ENCODE assay signal across 18 cellular contexts in genomic region chr1:39762550-39763540, GRCh38. TPM values are rescaled to one million over a fixed set of nuclear protein-coding genes. Genes with fewer than 3 reads are reported as not detected.
DNase-seq lines count a peak whose midpoint lies in the region; ATAC-seq, FAIRE-seq and TF ChIP-seq lines count a peak whose summit lies in the region.
"Had no signal": no experiment of that assay in that cellular context is flagged by ENCODE, and none has a peak within 500 bp of the region (broad histone marks: within the 10 kb centered on the region; RNA-seq: fewer than 3 reads in every experiment).

No MANE protein-coding gene starts in this region.

- no peaks in the 10 kb centered on the region for H3K79me1 ChIP-seq in neuronal stem cell (ENCODE audit: low read depth, low read length)

- H3K23ac ChIP-seq in neuronal stem cell (ENCODE audit: low read depth, low read length, poor library complexity): no peak overlapping the region

- 79% methylated on average over 29 of the region's 30 CpGs for WGBS in GM12878 (ENCODE audit: insufficient coverage, insufficient replicate concordance, low lambda C conversion rate, missing lambda C conversion rate)
- no CpG with 5 or more reads among the region's 30 CpGs for WGBS in neuronal stem cell (ENCODE audit: extremely low coverage in 2 of 2, insufficient read length in 2 of 2, insufficient replicate concordance in 1 of 2), 2 donors

- H3K4me3 ChIP-seq in GM12878 (no peak overlapping the region), neuronal stem cell (ENCODE audit: low read length in 2 of 2) (no peak overlapping the region)

- CTCF ChIA-PET in GM12878 (lab: Yijun Ruan, JAX): no interaction called here

- no peak overlapping the region for H3K4me3 Mint-ChIP-seq in glutamatergic neuron (ENCODE audit: unreplicated experiment)
- H3K4me3 Mint-ChIP-seq: CD4-positive, alpha-beta T cell; H9 had no signal

- H3K4ac ChIP-seq in neuronal stem cell (ENCODE audit: low read length): no peak overlapping the region

- H3K14ac ChIP-seq in neuronal stem cell (ENCODE audit: low read length): no peak overlapping the region

- H2BK12ac ChIP-seq in neuronal stem cell (ENCODE audit: low read length): no peak overlapping the region

- TF ChIP-seq RAD21 in GM12878 (IDR thresholded peaks at IDR 0.05; ENCODE audit: insufficient read depth, low read depth, low read length): no peak

- no peak overlapping the region for H2BK15ac ChIP-seq in neuronal stem cell (ENCODE audit: low read length)

- in situ Hi-C loops in GM12878 (cut with MboI): no loop called here

- H2AK5ac ChIP-seq in neuronal stem cell (ENCODE audit: low read depth, low read length): no peak overlapping the region

- H2BK5ac ChIP-seq in neuronal stem cell (ENCODE audit: low read length): no peak overlapping the region

- H3K27ac ChIP-seq in GM12878 (ENCODE audit: control insufficient read depth, insufficient read depth) (no peak overlapping the region), neuronal stem cell (replicated peaks; ENCODE audit: low read length) (no peak overlapping the region)
- H3K27ac ChIP-seq: C4-2B had no signal

- no peaks in the 10 kb centered on the region for H3K9me3 ChIP-seq in GM12878 (replicated peaks; ENCODE audit: control insufficient read depth, insufficient read depth, low read length)
- peaks cover 0 to 4% of the 10 kb centered on the region in 2 donors for H3K9me3 ChIP-seq in neuronal stem cell (replicated peaks in 1 of 2; ENCODE audit: control insufficient read depth in 2 of 2, insufficient read depth in 1 of 2, low read depth in 1 of 2, low read length in 2 of 2)
- H3K9me3 ChIP-seq: Caco-2 had no signal

- H3K27me3 ChIP-seq in GM12878 (replicated peaks in 1 of 2; ENCODE audit: control insufficient read depth in 2 of 2, insufficient read depth in 2 of 2, low read length in 1 of 2) (no peaks in the 10 kb centered on the region), neuronal stem cell (ENCODE audit: control insufficient read depth in 3 of 3, insufficient read depth in 3 of 3, low read depth in 1 of 3, low read length in 3 of 3) (no peaks in the 10 kb centered on the region)

- FAIRE-seq in GM12878 (lab: Jason Lieb, UNC) (no peak), GM12891 (lab: Jason Lieb, UNC) (no peak)
- FAIRE-seq: A204.1, D721Med, G401.6, H1 had no signal

- DNase-seq in GM12878 (ENCODE audit: low read depth, low spot score) (no peak), glutamatergic neuron (no peak), neuronal stem cell (ENCODE audit: low spot score) (no peak), NCI-H2171 (lab: John Stamatoyannopoulos, UW) (no peak), HUDEP-2 (lab: John Stamatoyannopoulos, UW; ENCODE audit: unreplicated experiment in 76 of 76) (no peak), GM12891 (ENCODE audit: insufficient read length, low spot score) (no peak)
- DNase-seq: ACHN; AML-193; Caco-2; CD4-positive, alpha-beta T cell; H9; IMR-90; KBM-7 had no signal

- peaks cover 1% of the 10 kb centered on the region for H3K9me3 Mint-ChIP-seq in glutamatergic neuron (ENCODE audit: unreplicated experiment)
- H3K9me3 Mint-ChIP-seq: CD4-positive, alpha-beta T cell had no signal

- H4K20me1 ChIP-seq in GM12878 (ENCODE audit: control insufficient read depth, insufficient read depth): no peaks in the 10 kb centered on the region

- BruUV-seq in GM12878 (replicated peaks; lab: Mats Ljungman, UMichigan): no TSS peak

- TF ChIP-seq POLR2A in GM12878 (IDR thresholded peaks at IDR 0.05; ENCODE audit: low read depth, low read length): 0 out of 2 replicates have a peak, but pooled peaks have one; percentile 22
- TF ChIP-seq POLR2A in GM12891 (IDR thresholded peaks at IDR 0.05; ENCODE audit: low read depth, low read length): no peak

- H3K4me1 Mint-ChIP-seq in glutamatergic neuron (ENCODE audit: low read depth, unreplicated experiment): no peaks in the 10 kb centered on the region
- H3K4me1 Mint-ChIP-seq: H9 had no signal

- no peaks in the 10 kb centered on the region for H3K27me3 Mint-ChIP-seq in glutamatergic neuron (ENCODE audit: unreplicated experiment)
- H3K27me3 Mint-ChIP-seq: CD4-positive, alpha-beta T cell had no signal

- H2AFZ ChIP-seq in GM12878 (ENCODE audit: control insufficient read depth, low read depth, low read length) (no peak overlapping the region), neuronal stem cell (ENCODE audit: low read length) (no peak overlapping the region)

- RAD21 ChIA-PET in GM12878 (lab: Charles Lee; ENCODE audit: unreplicated experiment): no interaction called here

- H3K9ac ChIP-seq in GM12878 (ENCODE audit: control insufficient read depth, insufficient read depth, low read length): no peak overlapping the region
- no peak overlapping the region for H3K9ac ChIP-seq in neuronal stem cell (ENCODE audit: low read depth, low read length, poor library complexity)

- H4K8ac ChIP-seq in neuronal stem cell (ENCODE audit: low read depth, low read length): peak overlapping the region; percentile 48

- peaks cover 7% of the 10 kb centered on the region for H3K36me3 Mint-ChIP-seq in glutamatergic neuron (ENCODE audit: unreplicated experiment)

- TF ChIP-seq CTCF in GM12878 (IDR thresholded peaks at IDR 0.05 in 2 of 3, conservative IDR thresholded peaks at IDR 0.05 in 1 of 3; ENCODE audit: control insufficient read depth in 2 of 3, extremely low read depth in 1 of 3, insufficient read depth in 1 of 3, low read depth in 3 of 3, low read length in 3 of 3): no peak
- no peak for TF ChIP-seq CTCF in glutamatergic neuron (IDR thresholded peaks at IDR 0.05; ENCODE audit: partially characterized antibody, unreplicated experiment)

- no peaks in the 10 kb centered on the region for H3K79me2 ChIP-seq in GM12878 (ENCODE audit: control insufficient read depth, insufficient read depth, low read length)

- H4K91ac ChIP-seq in neuronal stem cell (ENCODE audit: low read depth, low read length, poor library complexity): no peak overlapping the region

- SMC1A ChIA-PET in GM12878 (lab: Charles Lee; ENCODE audit: uncharacterized antibody, unreplicated experiment): no interaction called here

- peak overlapping the region; percentile 17 for H3K27ac Mint-ChIP-seq in glutamatergic neuron (ENCODE audit: unreplicated experiment)
- H3K27ac Mint-ChIP-seq: CD4-positive, alpha-beta T cell; H9 had no signal

- H3K36me3 ChIP-seq in GM12878 (ENCODE audit: control insufficient read depth in 2 of 2, insufficient read depth in 2 of 2, low read length in 1 of 2) (peaks cover 0 to 5% of the 10 kb centered on the region in 2 experiments; a peak in 1 of 4 replicates), neuronal stem cell (replicated peaks in 1 of 2; ENCODE audit: control insufficient read depth in 2 of 2, insufficient read depth in 2 of 2, low read length in 2 of 2) (peaks cover 5 to 20% of the 10 kb centered on the region in 2 donors)

- POLR2A ChIA-PET in GM12878 (lab: Charles Lee): no interaction called here

- intact Hi-C loops in GM12878 (cut with micrococcal nuclease; ENCODE audit: unreplicated experiment): no loop called here

- no peak for ATAC-seq in GM12878

- H3K4me1 ChIP-seq in GM12878 (ENCODE audit: control insufficient read depth, insufficient read depth, low read length): no peaks in the 10 kb centered on the region
- H3K4me1 ChIP-seq in neuronal stem cell (ENCODE audit: control insufficient read depth in 2 of 2, insufficient read depth in 1 of 2, low read depth in 1 of 2, low read length in 2 of 2): no peaks in the 10 kb centered on the region
- H3K4me1 ChIP-seq: Caco-2 had no signal

- no peak for TF ChIP-seq EP300 in GM12878 (IDR thresholded peaks at IDR 0.05; ENCODE audit: borderline replicate concordance in 1 of 2, control insufficient read depth in 1 of 2, low read depth in 2 of 2, low read length in 2 of 2)

- no peak overlapping the region for H2BK120ac ChIP-seq in neuronal stem cell (ENCODE audit: low read depth, low read length)

- no peak overlapping the region for H3K18ac ChIP-seq in neuronal stem cell (ENCODE audit: low read length)

- H3K4me2 ChIP-seq in GM12878 (ENCODE audit: control insufficient read depth, insufficient read depth) (no peak overlapping the region), neuronal stem cell (ENCODE audit: insufficient read depth, low read length, poor library complexity, severe bottlenecking) (no peak overlapping the region)

RNA-seq across cellular contexts. Expression of gene OXCT2, which starts 8.3 kb away (rescaled TPM):
- 4.1 and 4.9 TPM in 2 replicates for total RNA-seq in GM12878 (2013; cell fraction: nucleolus; rRNA removed)
- total RNA-seq in GM12878 (2014; rRNA removed) (0.79 and 1.1 TPM in 2 replicates), GM12878 (2014; rRNA removed; fragmentation: Illumina TruSeq; extraction: Trizol) (0.69 and 1.0 TPM in 2 replicates), GM12878 (2021) (0.98 and 1.9 TPM in 2 replicates), glutamatergic neuron (ENCODE audit: unreplicated experiment) (0.37 TPM)
- polyA plus RNA-seq in GM12878 (2011; ENCODE audit: low read depth): 0.43 TPM
- polyA plus RNA-seq in GM12878 (2011; rRNA removed) (0.29 and 0.39 TPM in 2 replicates), GM12878 (2014; fragmentation: Illumina TruSeq; extraction: Trizol) (0.13 and 0.57 TPM in 2 replicates), GM12878 (2014; fragmentation: Nextera tagmentation; extraction: Ambion mirVana) (under 1 TPM; 0.06 to 0.31 TPM), GM12878 (2014; rRNA removed) (1.7 and 1.8 TPM in 2 replicates), GM12878 (2016; fragmentation: Nextera tagmentation; extraction: Ambion mirVana) (under 1 TPM; 0.40 to 0.60 TPM)
- 0.39 and 0.53 TPM in 2 replicates for polyA plus RNA-seq in GM12878 (2011; cell fraction: cytosol; rRNA removed)
- 1.9 and 2.1 TPM in 2 replicates for polyA plus RNA-seq in GM12878 (2011; cell fraction: nucleus; rRNA removed)
- polyA plus RNA-seq in GM12878 (2012): 0.53 and 0.81 TPM in 2 replicates
- polyA minus RNA-seq in GM12878 (2011; rRNA and poly(A)+ RNA removed): 0.44 and 0.72 TPM in 2 replicates
- polyA minus RNA-seq in GM12878 (2011; cell fraction: cytosol; rRNA and poly(A)+ RNA removed): not detected in 2 replicates
- 0.36 and 0.67 TPM in 2 replicates for polyA minus RNA-seq in GM12878 (2011; cell fraction: nucleus; rRNA and poly(A)+ RNA removed)
- polyA plus RNA-seq in neuronal stem cell (2013, experiment 1 of 2): 0.82 TPM
- polyA plus RNA-seq in neuronal stem cell (2013, experiment 2 of 2): 0.82 TPM
- 1.7 TPM for polyA plus RNA-seq in GM12891 (2012; ENCODE audit: low read depth, missing spikeins)
- total RNA-seq: CD4-positive, alpha-beta T cell had no signal

RNA-seq across cellular contexts. Expression of gene PPIE, which starts 24.2 kb away (rescaled TPM):
- total RNA-seq in GM12878 (2013; cell fraction: nucleolus; rRNA removed): 75.9 and 77.7 TPM in 2 replicates
- 36.6 and 39.6 TPM in 2 replicates for total RNA-seq in GM12878 (2014; rRNA removed)
- total RNA-seq in GM12878 (2014; rRNA removed; fragmentation: Illumina TruSeq; extraction: Trizol): 46.6 and 48.0 TPM in 2 replicates
- 46.5 and 48.1 TPM in 2 replicates for total RNA-seq in GM12878 (2021)
- polyA plus RNA-seq in GM12878 (2011; ENCODE audit: low read depth): 34.9 TPM
- 77.8 and 81.1 TPM in 2 replicates for polyA plus RNA-seq in GM12878 (2011; rRNA removed)
- 75.3 and 89.8 TPM in 2 replicates for polyA plus RNA-seq in GM12878 (2011; cell fraction: cytosol; rRNA removed)
- polyA plus RNA-seq in GM12878 (2011; cell fraction: nucleus; rRNA removed): 111 and 126 TPM in 2 replicates
- polyA plus RNA-seq in GM12878 (2012): 43.3 and 53.5 TPM in 2 replicates
- 53.4 and 58.7 TPM in 2 replicates for polyA plus RNA-seq in GM12878 (2014; fragmentation: Illumina TruSeq; extraction: Trizol)
- 100 to 1,000 TPM; 130 to 163 TPM for polyA plus RNA-seq in GM12878 (2014; fragmentation: Nextera tagmentation; extraction: Ambion mirVana)
- 54.7 and 66.1 TPM in 2 replicates for polyA plus RNA-seq in GM12878 (2014; rRNA removed)
- 10 to 100 TPM; 74.1 to 78.7 TPM for polyA plus RNA-seq in GM12878 (2016; fragmentation: Nextera tagmentation; extraction: Ambion mirVana)
- 46.6 and 47.5 TPM in 2 replicates for polyA minus RNA-seq in GM12878 (2011; rRNA and poly(A)+ RNA removed)
- polyA minus RNA-seq in GM12878 (2011; cell fraction: cytosol; rRNA and poly(A)+ RNA removed): 10.6 and 11.1 TPM in 2 replicates
- 40.1 and 44.9 TPM in 2 replicates for polyA minus RNA-seq in GM12878 (2011; cell fraction: nucleus; rRNA and poly(A)+ RNA removed)
- total RNA-seq in glutamatergic neuron (ENCODE audit: unreplicated experiment): 28.8 TPM
- polyA plus RNA-seq in neuronal stem cell (2013, experiment 1 of 2): 49.7 TPM
- 46.8 TPM for polyA plus RNA-seq in neuronal stem cell (2013, experiment 2 of 2)
- 47.6 TPM for polyA plus RNA-seq in GM12891 (2012; ENCODE audit: low read depth, missing spikeins)

RNA-seq across cellular contexts. Expression of gene BMP8B, which starts 25.8 kb away (rescaled TPM):
- 1.2 and 2.0 TPM in 2 replicates for total RNA-seq in GM12878 (2013; cell fraction: nucleolus; rRNA removed)
- total RNA-seq in GM12878 (2014; rRNA removed) (0.71 and 1.2 TPM in 2 replicates), GM12878 (2014; rRNA removed; fragmentation: Illumina TruSeq; extraction: Trizol) (0.37 and 0.49 TPM in 2 replicates), GM12878 (2021) (1.2 TPM in 2 replicates), glutamatergic neuron (ENCODE audit: unreplicated experiment) (0.12 TPM)
- polyA plus RNA-seq in GM12878 (2011; ENCODE audit: low read depth): 0.71 TPM
- polyA plus RNA-seq in GM12878 (2011; rRNA removed) (0.55 and 0.56 TPM in 2 replicates), GM12878 (2014; fragmentation: Illumina TruSeq; extraction: Trizol) (1.00 and 1.0 TPM in 2 replicates), GM12878 (2014; fragmentation: Nextera tagmentation; extraction: Ambion mirVana) (under 1 TPM; 0.23 to 0.37 TPM), GM12878 (2014; rRNA removed) (1.00 and 1.0 TPM in 2 replicates), GM12878 (2016; fragmentation: Nextera tagmentation; extraction: Ambion mirVana) (under 1 TPM; 0.09 to 0.23 TPM)
- 0.62 and 0.76 TPM in 2 replicates for polyA plus RNA-seq in GM12878 (2011; cell fraction: cytosol; rRNA removed)
- 0.96 and 1.1 TPM in 2 replicates for polyA plus RNA-seq in GM12878 (2011; cell fraction: nucleus; rRNA removed)
- polyA plus RNA-seq in GM12878 (2012): 1.0 and 1.3 TPM in 2 replicates
- polyA minus RNA-seq in GM12878 (2011; rRNA and poly(A)+ RNA removed): 0.88 and 1.1 TPM in 2 replicates
- 0.53 TPM in 1 of 2 replicates, not detected in the other for polyA minus RNA-seq in GM12878 (2011; cell fraction: cytosol; rRNA and poly(A)+ RNA removed)
- polyA minus RNA-seq in GM12878 (2011; cell fraction: nucleus; rRNA and poly(A)+ RNA removed): 0.12 and 0.48 TPM in 2 replicates
- polyA plus RNA-seq in neuronal stem cell (2013, experiment 1 of 2): 0.82 TPM
- polyA plus RNA-seq in neuronal stem cell (2013, experiment 2 of 2): 0.89 TPM
- 0.21 TPM for polyA plus RNA-seq in GM12891 (2012; ENCODE audit: low read depth, missing spikeins)
- total RNA-seq: IMR-90 had no signal
- polyA plus RNA-seq: IMR-90 had no signal
